In genomic region chr10:29955308-29955935, GRCh38 we compare ENCODE assay signal across 18 cellular contexts.
DNase-seq lines count a peak whose midpoint lies in the region; ATAC-seq and TF ChIP-seq lines count a peak whose summit lies in the region.
"Had no signal": no experiment of that assay in that cellular context is flagged by ENCODE, and none has a peak within 500 bp of the region (broad histone marks: within the 10 kb centered on the region; RNA-seq: fewer than 3 reads in every experiment).

No MANE protein-coding gene starts in this region.

- H4K20me1 ChIP-seq in PC-9 (ENCODE audit: insufficient read depth) = no peaks in the 10 kb centered on the region

- no peak overlapping the region for H2AFZ ChIP-seq in PC-9

- BruUV-seq in PC-9 (replicated peaks; lab: Mats Ljungman, UMichigan) = no TSS peak

- DNase-seq in Daoy (ENCODE audit: low read depth) (peak; percentile 79), PC-9 (peak in 1 of 2 experiments; percentile 66), epithelial cell of esophagus (ENCODE audit: low read depth) (peak; percentile 78), right lobe of liver (peak; percentile 74 to 78 (median 75)), sciatic nerve (ENCODE audit: low spot score) (no peak), NCI-H1694 treated with DMSO at 0.1 percent for 48 hours (lab: John Stamatoyannopoulos, UW) (no peak), NCI-H1092 treated with DMSO at 0.1 percent for 48 hours (lab: John Stamatoyannopoulos, UW) (no peak)
- DNase-seq: activated CD4-positive, alpha-beta T cell treated with anti-CD3 and anti-CD28 coated beads for 36 hours; activated naive CD4-positive, alpha-beta T cell treated with anti-CD3 and anti-CD28 coated beads, Interleukin-2, amount 50 U/mL, for 16 hours; AML-193; hypothalamus; NCI-H187 treated with DMSO at 0.1 percent for 48 hours; NCI-H69; stomach had no signal

- peaks cover 55% of the 10 kb centered on the region for H3K4me1 ChIP-seq in PC-9 (replicated peaks; ENCODE audit: insufficient read depth)
- peaks cover 0 to 54% (median 23%) of the 10 kb centered on the region in 4 donors for H3K4me1 ChIP-seq in right lobe of liver

- TF ChIP-seq CTCF in PC-9 (conservative IDR thresholded peaks at IDR 0.05) (no peak), epithelial cell of esophagus (IDR thresholded peaks at IDR 0.05; ENCODE audit: insufficient read depth, low read depth, low read length, missing control alignments) (peak; percentile 7), right lobe of liver (IDR thresholded peaks at IDR 0.05) (no peak)

- H3K4me2 ChIP-seq in PC-9 = no peak overlapping the region
- H3K4me2 ChIP-seq: smooth muscle cell had no signal

- no peak for TF ChIP-seq POLR2A in right lobe of liver (IDR thresholded peaks at IDR 0.05)

- CTCF ChIA-PET in PC-9 (lab: Charles Lee) = no interaction called here

- H3K9me3 ChIP-seq in PC-9 (ENCODE audit: insufficient read depth, low read depth) = no peaks in the 10 kb centered on the region
- no peaks in the 10 kb centered on the region for H3K9me3 ChIP-seq in right lobe of liver
- H3K9me3 ChIP-seq: neutrophil, stomach had no signal

- H3K4me3 ChIP-seq in PC-9 = no peak overlapping the region
- no peak overlapping the region for H3K4me3 ChIP-seq in epithelial cell of esophagus (ENCODE audit: low read length)
- H3K4me3 ChIP-seq in right lobe of liver = no peak overlapping the region
- H3K4me3 ChIP-seq: smooth muscle cell, stomach had no signal

- H3K9me2 ChIP-seq in PC-9 (ENCODE audit: insufficient read depth) = no peaks in the 10 kb centered on the region

- no peaks in the 10 kb centered on the region for H3K79me2 ChIP-seq in PC-9 (ENCODE audit: low read depth)

- POLR2A ChIA-PET in PC-9 (lab: Charles Lee; ENCODE audit: unreplicated experiment) = no interaction called here

- no peaks in the 10 kb centered on the region for H3K36me3 ChIP-seq in PC-9 (ENCODE audit: low read depth)
- H3K36me3 ChIP-seq in right lobe of liver = no peaks in the 10 kb centered on the region
- H3K36me3 ChIP-seq: neutrophil, stomach had no signal

- intact Hi-C loops in PC-9 (cut with micrococcal nuclease; ENCODE audit: unreplicated experiment) (loop anchor here (5.0 kb wide), 1 partner anchor 198 kb away; no protein-coding TSS in a partner anchor), right lobe of liver (cut with DNase I) (no loop called here), sciatic nerve (cut with DNase I) (no loop called here)

- no peaks in the 10 kb centered on the region for H3K27me3 ChIP-seq in PC-9 (ENCODE audit: insufficient read depth, low read depth)
- H3K27me3 ChIP-seq in right lobe of liver = no peaks in the 10 kb centered on the region
- H3K27me3 ChIP-seq: neutrophil, stomach had no signal

- H3F3A ChIP-seq in PC-9 (ENCODE audit: insufficient read depth, low read depth) = peaks cover 36% of the 10 kb centered on the region

- 30% methylated on average over 4 of the region's 5 CpGs for WGBS in right lobe of liver (ENCODE audit: insufficient coverage, low coverage, low lambda C conversion rate, missing lambda C conversion rate)

- ATAC-seq in right lobe of liver (peak; percentile 47 to 63 (median 51)), HG03025 (IDR thresholded peaks at IDR 0.05; ENCODE audit: low FRiP score, unreplicated experiment) (no peak), sciatic nerve (no peak)
- ATAC-seq: activated CD4-positive, alpha-beta T cell treated with anti-CD3 and anti-CD28 coated beads for 36 hours had no signal

- H3K27ac ChIP-seq in PC-9 = peak overlapping the region; percentile 54
- H3K27ac ChIP-seq in right lobe of liver = peak overlapping the region; percentile 82 to 95 (median 86)
- H3K27ac ChIP-seq: HL-60, neutrophil, stomach had no signal

Comparison
In these comparisons a context has a peak if more than half of its experiments do, and no peak if none do; other contexts are left out.
1. DNase-seq: peak in Daoy (single experiment), epithelial cell of esophagus (single experiment) and right lobe of liver (3 of 3); none in sciatic nerve (single experiment), NCI-H1694 treated with DMSO at 0.1 percent for 48 hours (single experiment) and NCI-H1092 treated with DMSO at 0.1 percent for 48 hours (single experiment).
2. ATAC-seq: peak in right lobe of liver (4 of 4); none in HG03025 (single experiment) and sciatic nerve (single experiment).